Comparison of ENCODE assay signal across 2 cellular contexts in the genomic region with DNA sequence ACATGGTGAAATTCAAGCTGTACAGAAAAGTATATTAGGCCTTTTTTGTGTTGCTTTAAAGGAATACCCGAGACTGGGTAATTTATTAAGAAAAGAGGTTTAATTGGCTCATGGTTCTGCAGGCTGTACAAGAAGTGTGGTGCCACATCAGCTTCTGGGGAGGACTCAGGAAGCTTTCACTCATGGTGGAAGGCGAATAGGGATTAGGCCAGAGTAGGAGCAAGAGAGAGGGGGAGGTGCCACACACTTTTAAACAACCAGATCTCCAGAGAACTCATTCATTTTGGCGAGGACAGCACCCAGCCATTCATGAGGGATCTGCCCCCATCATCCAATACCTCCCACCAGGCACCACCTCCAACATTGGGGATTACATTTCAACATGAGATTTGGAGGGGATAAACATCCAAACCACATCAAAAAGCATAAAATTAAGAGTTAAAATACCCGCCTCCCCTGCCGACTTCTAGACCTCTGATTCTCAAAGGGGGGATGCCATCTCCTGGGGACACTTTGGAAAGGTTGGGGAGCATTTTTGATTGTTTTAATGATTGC.
TF ChIP-seq lines count a peak whose summit lies in the region.

No MANE protein-coding gene starts in this region.

TF ChIP-seq in HCT116, 20 proteins besides CTCF, POLR2A, EP300 and RAD21 (continued from another document):
- TF ChIP-seq YY1 (IDR thresholded peaks at IDR 0.05; ENCODE audit: extremely low read depth, insufficient replicate concordance, low read depth, low read length): no peak
- TF ChIP-seq JUND (IDR thresholded peaks at IDR 0.05): no peak
- no peak for TF ChIP-seq TCF7L2 (IDR thresholded peaks at IDR 0.05; ENCODE audit: borderline replicate concordance, extremely low read depth, insufficient read depth, insufficient read length)
- no peak for TF ChIP-seq ZFX (IDR thresholded peaks at IDR 0.05)
- no peak for TF ChIP-seq FOSL1 (IDR thresholded peaks at IDR 0.05; ENCODE audit: low read depth)
- no peak for TF ChIP-seq POLR2AphosphoS5 (IDR thresholded peaks at IDR 0.05; ENCODE audit: low read depth, low read length)
- TF ChIP-seq EGR1 (IDR thresholded peaks at IDR 0.05; ENCODE audit: low read depth): no peak
- TF ChIP-seq SIN3A (IDR thresholded peaks at IDR 0.05; ENCODE audit: low read depth): no peak
- no peak for TF ChIP-seq ZBTB33 (IDR thresholded peaks at IDR 0.05; ENCODE audit: extremely low read depth, insufficient replicate concordance, low read length)
- no peak for TF ChIP-seq ELF1 (IDR thresholded peaks at IDR 0.05; ENCODE audit: borderline replicate concordance, low read depth)
- TF ChIP-seq, protein P1, sequence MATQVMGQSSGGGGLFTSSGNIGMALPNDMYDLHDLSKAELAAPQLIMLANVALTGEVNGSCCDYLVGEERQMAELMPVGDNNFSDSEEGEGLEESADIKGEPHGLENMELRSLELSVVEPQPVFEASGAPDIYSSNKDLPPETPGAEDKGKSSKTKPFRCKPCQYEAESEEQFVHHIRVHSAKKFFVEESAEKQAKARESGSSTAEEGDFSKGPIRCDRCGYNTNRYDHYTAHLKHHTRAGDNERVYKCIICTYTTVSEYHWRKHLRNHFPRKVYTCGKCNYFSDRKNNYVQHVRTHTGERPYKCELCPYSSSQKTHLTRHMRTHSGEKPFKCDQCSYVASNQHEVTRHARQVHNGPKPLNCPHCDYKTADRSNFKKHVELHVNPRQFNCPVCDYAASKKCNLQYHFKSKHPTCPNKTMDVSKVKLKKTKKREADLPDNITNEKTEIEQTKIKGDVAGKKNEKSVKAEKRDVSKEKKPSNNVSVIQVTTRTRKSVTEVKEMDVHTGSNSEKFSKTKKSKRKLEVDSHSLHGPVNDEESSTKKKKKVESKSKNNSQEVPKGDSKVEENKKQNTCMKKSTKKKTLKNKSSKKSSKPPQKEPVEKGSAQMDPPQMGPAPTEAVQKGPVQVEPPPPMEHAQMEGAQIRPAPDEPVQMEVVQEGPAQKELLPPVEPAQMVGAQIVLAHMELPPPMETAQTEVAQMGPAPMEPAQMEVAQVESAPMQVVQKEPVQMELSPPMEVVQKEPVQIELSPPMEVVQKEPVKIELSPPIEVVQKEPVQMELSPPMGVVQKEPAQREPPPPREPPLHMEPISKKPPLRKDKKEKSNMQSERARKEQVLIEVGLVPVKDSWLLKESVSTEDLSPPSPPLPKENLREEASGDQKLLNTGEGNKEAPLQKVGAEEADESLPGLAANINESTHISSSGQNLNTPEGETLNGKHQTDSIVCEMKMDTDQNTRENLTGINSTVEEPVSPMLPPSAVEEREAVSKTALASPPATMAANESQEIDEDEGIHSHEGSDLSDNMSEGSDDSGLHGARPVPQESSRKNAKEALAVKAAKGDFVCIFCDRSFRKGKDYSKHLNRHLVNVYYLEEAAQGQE (IDR thresholded peaks at IDR 0.05; ENCODE audit: low read depth): no peak
- no peak for TF ChIP-seq EZH2 (IDR thresholded peaks at IDR 0.05)
- no peak for TF ChIP-seq CEBPB (IDR thresholded peaks at IDR 0.05; ENCODE audit: low read depth)
- TF ChIP-seq ZNF274 (IDR thresholded peaks at IDR 0.05; ENCODE audit: low read depth, low read length): no peak
- TF ChIP-seq CBX3 (IDR thresholded peaks at IDR 0.05; ENCODE audit: low read depth): no peak
- TF ChIP-seq SRF (IDR thresholded peaks at IDR 0.05; ENCODE audit: low read depth): no peak
- TF ChIP-seq SP1 (IDR thresholded peaks at IDR 0.05; ENCODE audit: low read depth): no peak

TF ChIP-seq in WTC11, 78 proteins besides CTCF, POLR2A, EP300 and RAD21 (continued from another document):
- TF ChIP-seq, protein P2, sequence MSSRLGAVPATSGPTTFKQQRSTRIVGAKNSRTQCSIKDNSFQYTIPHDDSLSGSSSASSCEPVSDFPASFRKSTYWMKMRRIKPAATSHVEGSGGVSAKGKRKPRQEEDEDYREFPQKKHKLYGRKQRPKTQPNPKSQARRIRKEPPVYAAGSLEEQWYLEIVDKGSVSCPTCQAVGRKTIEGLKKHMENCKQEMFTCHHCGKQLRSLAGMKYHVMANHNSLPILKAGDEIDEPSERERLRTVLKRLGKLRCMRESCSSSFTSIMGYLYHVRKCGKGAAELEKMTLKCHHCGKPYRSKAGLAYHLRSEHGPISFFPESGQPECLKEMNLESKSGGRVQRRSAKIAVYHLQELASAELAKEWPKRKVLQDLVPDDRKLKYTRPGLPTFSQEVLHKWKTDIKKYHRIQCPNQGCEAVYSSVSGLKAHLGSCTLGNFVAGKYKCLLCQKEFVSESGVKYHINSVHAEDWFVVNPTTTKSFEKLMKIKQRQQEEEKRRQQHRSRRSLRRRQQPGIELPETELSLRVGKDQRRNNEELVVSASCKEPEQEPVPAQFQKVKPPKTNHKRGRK (CRISPR knock-in tag; IDR thresholded peaks at IDR 0.05; ENCODE audit: borderline replicate concordance): no peak
- TF ChIP-seq, protein P3, sequence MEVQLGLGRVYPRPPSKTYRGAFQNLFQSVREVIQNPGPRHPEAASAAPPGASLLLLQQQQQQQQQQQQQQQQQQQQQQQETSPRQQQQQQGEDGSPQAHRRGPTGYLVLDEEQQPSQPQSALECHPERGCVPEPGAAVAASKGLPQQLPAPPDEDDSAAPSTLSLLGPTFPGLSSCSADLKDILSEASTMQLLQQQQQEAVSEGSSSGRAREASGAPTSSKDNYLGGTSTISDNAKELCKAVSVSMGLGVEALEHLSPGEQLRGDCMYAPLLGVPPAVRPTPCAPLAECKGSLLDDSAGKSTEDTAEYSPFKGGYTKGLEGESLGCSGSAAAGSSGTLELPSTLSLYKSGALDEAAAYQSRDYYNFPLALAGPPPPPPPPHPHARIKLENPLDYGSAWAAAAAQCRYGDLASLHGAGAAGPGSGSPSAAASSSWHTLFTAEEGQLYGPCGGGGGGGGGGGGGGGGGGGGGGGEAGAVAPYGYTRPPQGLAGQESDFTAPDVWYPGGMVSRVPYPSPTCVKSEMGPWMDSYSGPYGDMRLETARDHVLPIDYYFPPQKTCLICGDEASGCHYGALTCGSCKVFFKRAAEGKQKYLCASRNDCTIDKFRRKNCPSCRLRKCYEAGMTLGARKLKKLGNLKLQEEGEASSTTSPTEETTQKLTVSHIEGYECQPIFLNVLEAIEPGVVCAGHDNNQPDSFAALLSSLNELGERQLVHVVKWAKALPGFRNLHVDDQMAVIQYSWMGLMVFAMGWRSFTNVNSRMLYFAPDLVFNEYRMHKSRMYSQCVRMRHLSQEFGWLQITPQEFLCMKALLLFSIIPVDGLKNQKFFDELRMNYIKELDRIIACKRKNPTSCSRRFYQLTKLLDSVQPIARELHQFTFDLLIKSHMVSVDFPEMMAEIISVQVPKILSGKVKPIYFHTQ (CRISPR knock-in tag; IDR thresholded peaks at IDR 0.05): no peak
- TF ChIP-seq SMAD4 (CRISPR knock-in tag; IDR thresholded peaks at IDR 0.05): no peak
- TF ChIP-seq GABPB1 (CRISPR knock-in tag; IDR thresholded peaks at IDR 0.05): no peak
- TF ChIP-seq, protein P4, sequence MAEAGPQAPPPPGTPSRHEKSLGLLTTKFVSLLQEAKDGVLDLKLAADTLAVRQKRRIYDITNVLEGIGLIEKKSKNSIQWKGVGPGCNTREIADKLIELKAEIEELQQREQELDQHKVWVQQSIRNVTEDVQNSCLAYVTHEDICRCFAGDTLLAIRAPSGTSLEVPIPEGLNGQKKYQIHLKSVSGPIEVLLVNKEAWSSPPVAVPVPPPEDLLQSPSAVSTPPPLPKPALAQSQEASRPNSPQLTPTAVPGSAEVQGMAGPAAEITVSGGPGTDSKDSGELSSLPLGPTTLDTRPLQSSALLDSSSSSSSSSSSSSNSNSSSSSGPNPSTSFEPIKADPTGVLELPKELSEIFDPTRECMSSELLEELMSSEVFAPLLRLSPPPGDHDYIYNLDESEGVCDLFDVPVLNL (CRISPR knock-in tag; IDR thresholded peaks at IDR 0.05; ENCODE audit: borderline replicate concordance, low read depth): no peak
- TF ChIP-seq, protein P5, sequence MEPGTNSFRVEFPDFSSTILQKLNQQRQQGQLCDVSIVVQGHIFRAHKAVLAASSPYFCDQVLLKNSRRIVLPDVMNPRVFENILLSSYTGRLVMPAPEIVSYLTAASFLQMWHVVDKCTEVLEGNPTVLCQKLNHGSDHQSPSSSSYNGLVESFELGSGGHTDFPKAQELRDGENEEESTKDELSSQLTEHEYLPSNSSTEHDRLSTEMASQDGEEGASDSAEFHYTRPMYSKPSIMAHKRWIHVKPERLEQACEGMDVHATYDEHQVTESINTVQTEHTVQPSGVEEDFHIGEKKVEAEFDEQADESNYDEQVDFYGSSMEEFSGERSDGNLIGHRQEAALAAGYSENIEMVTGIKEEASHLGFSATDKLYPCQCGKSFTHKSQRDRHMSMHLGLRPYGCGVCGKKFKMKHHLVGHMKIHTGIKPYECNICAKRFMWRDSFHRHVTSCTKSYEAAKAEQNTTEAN (CRISPR knock-in tag; IDR thresholded peaks at IDR 0.05): no peak
